Comparison of ENCODE assay signal across 17 cellular contexts in the genomic region with DNA sequence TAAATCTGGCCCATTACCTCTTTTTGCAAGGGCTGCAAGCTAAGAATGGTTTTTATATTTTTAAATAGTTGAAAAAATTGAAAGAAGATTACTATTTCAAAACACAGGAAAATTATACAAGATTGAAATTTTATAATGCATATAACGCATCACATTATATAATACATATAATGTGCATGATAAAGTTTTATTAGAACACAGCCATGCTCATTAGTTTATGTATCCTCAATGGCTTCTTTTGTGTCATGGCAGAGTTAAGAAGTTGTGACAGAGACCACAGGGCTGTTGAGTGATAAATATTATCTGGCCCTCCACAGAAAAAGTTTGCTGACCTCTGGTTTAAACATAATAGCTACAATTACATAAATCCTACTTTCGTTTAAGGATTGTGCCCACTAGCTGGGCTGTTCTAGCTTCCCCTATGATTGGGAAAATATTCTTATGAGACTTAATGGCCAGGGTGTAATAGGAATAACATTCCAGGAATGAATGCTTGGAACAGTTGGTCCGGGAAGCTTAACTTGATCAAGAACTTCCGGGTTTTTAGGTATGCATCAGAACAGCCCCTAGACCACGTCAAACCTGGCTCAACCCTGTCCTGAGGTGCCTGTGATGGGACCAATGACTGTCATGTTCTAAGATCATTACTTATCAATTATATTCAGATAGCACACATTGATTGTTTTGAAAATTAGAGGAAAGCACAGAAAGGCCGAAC.
DNase-seq lines count a peak whose midpoint lies in the region; ATAC-seq and TF ChIP-seq lines count a peak whose summit lies in the region.
"Had no signal": no experiment of that assay in that cellular context is flagged by ENCODE, and none has a peak within 500 bp of the region (broad histone marks: within the 10 kb centered on the region; RNA-seq: fewer than 3 reads in every experiment).

No MANE protein-coding gene starts in this region.

- intact Hi-C loops in upper lobe of right lung (cut with DNase I): no loop called here

- no peak for TF ChIP-seq CTCF in upper lobe of right lung (IDR thresholded peaks at IDR 0.05)

- H3K27me3 ChIP-seq in upper lobe of right lung: no peaks in the 10 kb centered on the region

- H3K4me3 ChIP-seq in upper lobe of right lung: no peak overlapping the region

- no peaks in the 10 kb centered on the region for H3K9me3 ChIP-seq in upper lobe of right lung

- no peak overlapping the region for H3K27ac ChIP-seq in upper lobe of right lung
- no peak overlapping the region for H3K27ac ChIP-seq in substantia nigra (ENCODE audit: low read depth, low read length, poor library complexity, severe bottlenecking)
- H3K27ac ChIP-seq: C4-2B, KMS-11 had no signal

- H3K36me3 ChIP-seq in upper lobe of right lung: no peaks in the 10 kb centered on the region

- DNase-seq in EH (ENCODE audit: low read depth): peak; percentile 58
- peak; percentile 22 for DNase-seq in astrocyte of the hippocampus (ENCODE audit: low read depth, low spot score)
- peak; percentile 46 for DNase-seq in myocyte (ENCODE audit: low read depth)
- no peak for DNase-seq in upper lobe of right lung
- DNase-seq in substantia nigra (lab: John Stamatoyannopoulos, UW): no peak
- DNase-seq in kidney tubule cell (ENCODE audit: low spot score): no peak
- DNase-seq: AML-193, DND-41, GDM1, NCI-H1417 treated with DMSO at 0.1 percent for 48 hours, NCI-H187 treated with DMSO at 0.1 percent for 48 hours, NCI-H2227 treated with DMSO at 0.1 percent for 48 hours, NCI-H510A treated with DMSO at 0.1 percent for 48 hours had no signal

- peaks cover 1% of the 10 kb centered on the region for H3K4me1 ChIP-seq in upper lobe of right lung

- peak; percentile 64 for ATAC-seq in upper lobe of right lung
- ATAC-seq in HG02938 (IDR thresholded peaks at IDR 0.05; ENCODE audit: unreplicated experiment): no peak
- ATAC-seq: HepG2 had no signal

Comparison
In these comparisons a context has a peak if more than half of its experiments do, and no peak if none do; other contexts are left out.
1. DNase-seq: peak in EH (single experiment), astrocyte of the hippocampus (single experiment) and myocyte (single experiment); none in upper lobe of right lung (single experiment), substantia nigra (0 of 49) and kidney tubule cell (single experiment).